ENCODE assay signal across 8 cellular contexts in genomic region chr3:126678691-126679317, GRCh38. TPM values are rescaled to one million over a fixed set of nuclear protein-coding genes. Genes with fewer than 3 reads are reported as not detected.
DNase-seq lines count a peak whose midpoint lies in the region; ATAC-seq, FAIRE-seq and TF ChIP-seq lines count a peak whose summit lies in the region.

No MANE protein-coding gene starts in this region.

- no peak overlapping the region for H2BK20ac ChIP-seq in H1 (ENCODE audit: low read length)

- no peaks in the 10 kb centered on the region for H3K79me1 ChIP-seq in H1 (ENCODE audit: low read depth, low read length)

- H2BK120ac ChIP-seq in H1 (replicated peaks; ENCODE audit: low read depth, low read length) = no peak overlapping the region

- no peak for FAIRE-seq in H1 (lab: Jason Lieb, UNC)

- H2BK5ac ChIP-seq in H1 (ENCODE audit: low read depth, low read length) = no peak overlapping the region

- H3K4me3 ChIP-seq in H1 (ENCODE audit: extremely low read depth in 1 of 4, insufficient read depth in 2 of 4, low read depth in 3 of 4, low read length in 4 of 4) (peak overlapping the region in 1 of 4 experiments; percentile 45; a peak in 1 of 8 replicates), foreskin fibroblast (ENCODE audit: low read depth in 1 of 2, low read length in 2 of 2) (no peak overlapping the region)

- no peak overlapping the region; the same call in 1 of the 2 replicates for H3K18ac ChIP-seq in H1 (ENCODE audit: extremely low read depth, low read length)

- H4K20me1 ChIP-seq in H1 (replicated peaks in 1 of 2; ENCODE audit: control insufficient read depth in 1 of 2, insufficient read depth in 2 of 2, low read length in 2 of 2) = no peaks in the 10 kb centered on the region

- no peak for TF ChIP-seq RAD21 in H1 (IDR thresholded peaks at IDR 0.05 in 1 of 2, conservative IDR thresholded peaks at IDR 0.05 in 1 of 2; ENCODE audit: low read depth in 2 of 2, low read length in 2 of 2)

- H3K56ac ChIP-seq in H1 (replicated peaks; ENCODE audit: insufficient read length, low read depth, low read length) = no peak overlapping the region

- peaks cover 0 to 7% (median 5%) of the 10 kb centered on the region in 4 experiments; a peak in 5 of 7 replicates for H3K4me1 ChIP-seq in H1 (replicated peaks in 1 of 4; ENCODE audit: control insufficient read depth in 3 of 4, insufficient read depth in 4 of 4, low read length in 3 of 4)

- no peak overlapping the region for H3K14ac ChIP-seq in H1 (ENCODE audit: insufficient read length)

- no peak overlapping the region for H4K91ac ChIP-seq in H1 (replicated peaks; ENCODE audit: insufficient read length, low read length)

- no peaks in the 10 kb centered on the region for H3K79me2 ChIP-seq in H1 (ENCODE audit: control insufficient read depth in 1 of 2, insufficient read depth in 2 of 2, low read length in 2 of 2)

- DNase-seq in NCI-H526 (lab: John Stamatoyannopoulos, UW) (peak; percentile 35 to 74), NCI-H526 treated with DMSO at 0.1 percent for 48 hours (lab: John Stamatoyannopoulos, UW) (no peak), NCI-H524 (lab: John Stamatoyannopoulos, UW) (peak; percentile 77 to 86), H1 (ENCODE audit: low read depth in 1 of 2, low spot score in 2 of 2) (no peak), retina (peak; percentile 54), foreskin fibroblast (no peak), SW 1271 (lab: John Stamatoyannopoulos, UW) (no peak)

- no peak overlapping the region for H4K5ac ChIP-seq in H1 (ENCODE audit: insufficient read length, low read depth, low read length)

- H2AK5ac ChIP-seq in H1 (ENCODE audit: low read depth, low read length) = no peak overlapping the region

- no peak for TF ChIP-seq POLR2A in H1 (IDR thresholded peaks at IDR 0.05; ENCODE audit: control extremely low read depth in 1 of 2, low read depth in 2 of 2, low read length in 2 of 2)

- no peak overlapping the region for H3K23ac ChIP-seq in H1 (ENCODE audit: insufficient read length)

- H3K4ac ChIP-seq in H1 (replicated peaks; ENCODE audit: insufficient read length, low read depth, low read length) = no peak overlapping the region

- TF ChIP-seq CTCF in H1 (IDR thresholded peaks at IDR 0.05; ENCODE audit: control extremely low read depth in 1 of 3, insufficient read depth in 1 of 3, low read depth in 1 of 3, low read length in 3 of 3) = no peak
- TF ChIP-seq CTCF in foreskin fibroblast (IDR thresholded peaks at IDR 0.05; ENCODE audit: low read depth, low read length) = no peak

- peaks cover 2 to 19% (median 14%) of the 10 kb centered on the region in 4 experiments; a peak in 6 of 7 replicates for H3K27me3 ChIP-seq in H1 (replicated peaks in 1 of 4; ENCODE audit: control insufficient read depth in 3 of 4, extremely low read depth in 1 of 4, insufficient read depth in 3 of 4, low read length in 3 of 4)

- no peak for ATAC-seq in GM21825 (IDR thresholded peaks at IDR 0.05; ENCODE audit: unreplicated experiment)

- H2BK15ac ChIP-seq in H1 (ENCODE audit: low read length) = no peak overlapping the region

- no peak overlapping the region for H3K27ac ChIP-seq in H1 (ENCODE audit: low read depth, low read length)

- H4K8ac ChIP-seq in H1 (ENCODE audit: extremely low read depth, insufficient read depth, low read length) = no peak overlapping the region

- no peaks in the 10 kb centered on the region for H3K23me2 ChIP-seq in H1 (ENCODE audit: low read depth, low read length)

- peaks cover 0 to 2% of the 10 kb centered on the region in 2 experiments; a peak in 1 of 4 replicates for H3K9me3 ChIP-seq in H1 (ENCODE audit: insufficient read depth in 2 of 2, low read depth in 1 of 2, low read length in 1 of 2)

- no peaks in the 10 kb centered on the region for H3K36me3 ChIP-seq in H1 (ENCODE audit: control insufficient read depth in 2 of 4, insufficient read depth in 4 of 4, low read length in 3 of 4)

- no peak overlapping the region for H2BK12ac ChIP-seq in H1 (ENCODE audit: low read depth, low read length)

- POLR2A ChIA-PET in H1 (lab: Charles Lee; ENCODE audit: partially characterized antibody) = no interaction called here

- peak overlapping the region; percentile 60 for H2AFZ ChIP-seq in H1 (ENCODE audit: low read length)

- WGBS in H1 (ENCODE audit: extremely low coverage in 1 of 2, insufficient coverage in 1 of 2, insufficient read length in 1 of 2, insufficient replicate concordance in 2 of 2, low coverage in 1 of 2, low lambda C conversion rate in 2 of 2, missing lambda C conversion rate in 1 of 2), 2 experiments = 56% methylated on average over 30 of the region's 31 CpGs; no CpG with 5 or more reads in 1 of the 2 experiments

- TF ChIP-seq EP300 in H1 (IDR thresholded peaks at IDR 0.05; ENCODE audit: borderline replicate concordance in 1 of 2, low read depth in 2 of 2, low read length in 2 of 2) = no peak

- H3K9ac ChIP-seq in H1 (replicated peaks in 1 of 4; ENCODE audit: extremely low read depth in 1 of 4, low read depth in 3 of 4, low read length in 3 of 4) = no peak overlapping the region

- H3K4me2 ChIP-seq in H1 (ENCODE audit: insufficient read depth in 1 of 2, low read depth in 2 of 2, low read length in 2 of 2) = peak overlapping the region; percentile 3 to 65

- CTCF ChIA-PET in H1 (lab: Charles Lee; ENCODE audit: partially characterized antibody) = interaction anchor here (0.7 to 3.3 kb wide), 33 partner anchors 13 to 867 kb away, joined by 3 to 19 read pairs (median 5); partner anchors contain the start of genes C3orf22, CHCHD6 and TXNRD3

TF ChIP-seq in H1, 55 proteins besides CTCF, POLR2A, EP300 and RAD21:
- TF ChIP-seq EZH2 (IDR thresholded peaks at IDR 0.05; ENCODE audit: low read depth, low read length, severe bottlenecking) (no peak), SIX5 (IDR thresholded peaks at IDR 0.05; ENCODE audit: low read depth, low read length) (no peak), FOSL1 (IDR thresholded peaks at IDR 0.05; ENCODE audit: insufficient read depth, low read depth, low read length) (no peak), KDM5A (IDR thresholded peaks at IDR 0.05; ENCODE audit: low read length) (no peak), CBX8 (IDR thresholded peaks at IDR 0.05; ENCODE audit: borderline replicate concordance, low read depth, low read length) (no peak), POU5F1 (IDR thresholded peaks at IDR 0.05; ENCODE audit: low read depth, low read length) (no peak), MAFK (IDR thresholded peaks at IDR 0.05; ENCODE audit: low read depth, low read length) (no peak), HDAC6 (IDR thresholded peaks at IDR 0.05; ENCODE audit: low read depth, low read length) (no peak), TAF7 (optimal IDR thresholded peaks at IDR 0.05; ENCODE audit: borderline replicate concordance, low read depth, low read length) (no peak), KDM1A (IDR thresholded peaks at IDR 0.05; ENCODE audit: borderline replicate concordance, low read length) (no peak), EGR1 (IDR thresholded peaks at IDR 0.05; ENCODE audit: borderline replicate concordance, low read depth, low read length) (no peak), CEBPB (IDR thresholded peaks at IDR 0.05; ENCODE audit: low read depth, low read length) (no peak), RNF2 (IDR thresholded peaks at IDR 0.05; ENCODE audit: borderline replicate concordance, low read depth, low read length, missing control alignments, poor library complexity, severe bottlenecking) (no peak), TBP (IDR thresholded peaks at IDR 0.05; ENCODE audit: low read depth, low read length) (no peak), ATF3 (IDR thresholded peaks at IDR 0.05; ENCODE audit: insufficient read depth, low read depth, low read length) (no peak)
- TF ChIP-seq, protein P1, sequence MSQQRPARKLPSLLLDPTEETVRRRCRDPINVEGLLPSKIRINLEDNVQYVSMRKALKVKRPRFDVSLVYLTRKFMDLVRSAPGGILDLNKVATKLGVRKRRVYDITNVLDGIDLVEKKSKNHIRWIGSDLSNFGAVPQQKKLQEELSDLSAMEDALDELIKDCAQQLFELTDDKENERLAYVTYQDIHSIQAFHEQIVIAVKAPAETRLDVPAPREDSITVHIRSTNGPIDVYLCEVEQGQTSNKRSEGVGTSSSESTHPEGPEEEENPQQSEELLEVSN (IDR thresholded peaks at IDR 0.05) = no peak
TF ChIP-seq in H1: peak in this region for 0.

RNA-seq across cellular contexts. Expression of gene TXNRD3, which starts 23.9 kb away (rescaled TPM):
- total RNA-seq in H1 (2021; fragmentation: NEBNext Ultra II Directional; extraction: Animal tissue kit (Norgen Biotek cat#: 25700)) = 3.2 and 3.4 TPM in 2 replicates
- 3.9 and 4.3 TPM in 2 replicates for polyA plus RNA-seq in H1 (2011; rRNA removed)
- polyA plus RNA-seq in H1 (2011; cell fraction: cytosol; rRNA removed) = 3.0 TPM
- polyA plus RNA-seq in H1 (2011; cell fraction: nucleus; rRNA removed) = 7.4 TPM
- polyA plus RNA-seq in H1 (2012, experiment 1 of 2) = 6.0 to 10.1 TPM (median 9.2 TPM) in 4 replicates
- polyA plus RNA-seq in H1 (2012, experiment 2 of 2) = 1.1 TPM
- polyA plus RNA-seq in H1 (2013, experiment 1 of 2) = 4.8 TPM
- polyA plus RNA-seq in H1 (2013, experiment 2 of 2) = 4.6 TPM
- polyA minus RNA-seq in H1 (2011; rRNA and poly(A)+ RNA removed) = 7.9 and 9.9 TPM in 2 replicates
- polyA minus RNA-seq in H1 (2011; cell fraction: cytosol; rRNA and poly(A)+ RNA removed) = 1.5 TPM
- 9.2 TPM for polyA minus RNA-seq in H1 (2011; cell fraction: nucleus; rRNA and poly(A)+ RNA removed)

RNA-seq across cellular contexts. Expression of gene CHCHD6, which starts 25.2 kb away (rescaled TPM):
- 36.3 and 37.6 TPM in 2 replicates for total RNA-seq in H1 (2021; fragmentation: NEBNext Ultra II Directional; extraction: Animal tissue kit (Norgen Biotek cat#: 25700))
- polyA plus RNA-seq in H1 (2011; rRNA removed) = 32.4 and 39.4 TPM in 2 replicates
- polyA plus RNA-seq in H1 (2011; cell fraction: cytosol; rRNA removed) = 55.3 TPM
- 34.8 TPM for polyA plus RNA-seq in H1 (2011; cell fraction: nucleus; rRNA removed)
- polyA plus RNA-seq in H1 (2012, experiment 1 of 2) = 33.9 to 47.2 TPM (median 45.8 TPM) in 4 replicates
- 38.8 TPM for polyA plus RNA-seq in H1 (2012, experiment 2 of 2)
- polyA plus RNA-seq in H1 (2013, experiment 1 of 2) = 30.0 TPM
- 30.2 TPM for polyA plus RNA-seq in H1 (2013, experiment 2 of 2)
- polyA minus RNA-seq in H1 (2011; rRNA and poly(A)+ RNA removed) = 5.7 and 8.8 TPM in 2 replicates
- 11.3 TPM for polyA minus RNA-seq in H1 (2011; cell fraction: cytosol; rRNA and poly(A)+ RNA removed)
- polyA minus RNA-seq in H1 (2011; cell fraction: nucleus; rRNA and poly(A)+ RNA removed) = 14.6 TPM

Comparison
In these comparisons a context has a peak if more than half of its experiments do, and no peak if none do; other contexts are left out.
1. DNase-seq: peak in NCI-H526 (2 of 2), NCI-H524 (2 of 2) and retina (single experiment); none in NCI-H526 treated with DMSO at 0.1 percent for 48 hours (single experiment), H1 (0 of 2), foreskin fibroblast (0 of 2) and SW 1271 (0 of 2).